In the genomic region with DNA sequence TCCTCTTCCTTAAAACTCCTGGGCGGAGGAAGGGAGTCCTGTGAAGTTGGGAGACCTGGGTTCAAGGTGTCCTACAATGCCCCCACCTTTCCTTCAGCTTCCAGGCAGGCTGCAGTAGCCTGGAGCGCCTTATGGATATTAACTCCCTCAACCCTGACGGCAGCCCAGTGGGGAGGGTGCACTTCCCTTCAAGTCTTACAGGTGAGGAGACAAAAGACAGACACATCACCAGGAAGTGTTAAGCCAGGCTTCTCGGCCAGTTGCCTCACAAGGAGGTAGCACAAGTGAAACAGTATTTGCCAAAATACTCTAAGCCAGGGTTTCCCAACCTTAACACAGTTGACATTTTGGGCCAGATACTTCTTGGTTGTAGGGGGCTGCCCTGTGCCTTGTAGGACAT, we compare ENCODE assay signal across 19 cellular contexts. TPM values are rescaled to one million over a fixed set of nuclear protein-coding genes. Genes with fewer than 3 reads are reported as not detected.
DNase-seq lines count a peak whose midpoint lies in the region; ATAC-seq and TF ChIP-seq lines count a peak whose summit lies in the region.
"Had no signal": no experiment of that assay in that cellular context is flagged by ENCODE, and none has a peak within 500 bp of the region (broad histone marks: within the 10 kb centered on the region; RNA-seq: fewer than 3 reads in every experiment).

No MANE protein-coding gene starts in this region.

- peak; percentile 30 for DNase-seq in ELF-1 (ENCODE audit: low read depth, low spot score)
- peak; percentile 39 for DNase-seq in Karpas-422
- peak; percentile 57 for DNase-seq in islet precursor cell
- DNase-seq in spleen, result peak; percentile 14
- no peak for DNase-seq in activated CD8-positive, alpha-beta T cell treated with anti-CD3 and anti-CD28 coated beads, Interleukin-2, amount 10 ng/mL, durations not matched to agents 7 days and 5 days
- DNase-seq: BE2C; CD4-positive, CD25-positive, alpha-beta regulatory T cell; DMS79; KG1; NCI-H1105; NCI-H146; NCI-H2029; NCI-H226; NCI-H510A treated with DMSO at 0.1 percent for 48 hours; NCI-H748 treated with DMSO at 0.1 percent for 48 hours; SIG-M5; SK-N-SH had no signal

- no peak overlapping the region for H2AFZ ChIP-seq in Karpas-422 (ENCODE audit: low read length)

- H3K9me3 ChIP-seq in Karpas-422 (ENCODE audit: low read length) (no peaks in the 10 kb centered on the region), spleen (no peaks in the 10 kb centered on the region)
- H3K9me3 ChIP-seq: BE2C, SK-N-SH had no signal

- H4K20me1 ChIP-seq in Karpas-422 (ENCODE audit: insufficient read depth, low read depth, low read length), result no peaks in the 10 kb centered on the region

- H3K27ac ChIP-seq in Karpas-422 (ENCODE audit: low read length), result no peak overlapping the region
- no peak overlapping the region for H3K27ac ChIP-seq in spleen

- 57 to 71% (median 64%) methylated on average over 4 of the region's 4 CpGs for WGBS in spleen, 5 donors

- POLR2A ChIA-PET in activated CD8-positive, alpha-beta T cell treated with anti-CD3 and anti-CD28 coated beads, Interleukin-2, amount 10 ng/mL, durations not matched to agents 7 days and 5 days (lab: Charles Lee), result interaction anchor here (1.9 kb wide), 1 partner anchor 9 kb away, joined by 7 read pairs; no protein-coding TSS in a partner anchor

- CTCF ChIA-PET in activated CD8-positive, alpha-beta T cell treated with anti-CD3 and anti-CD28 coated beads, Interleukin-2, amount 10 ng/mL, durations not matched to agents 7 days and 5 days (lab: Charles Lee), result no interaction called here

- no peaks in the 10 kb centered on the region for H3K9me3 Mint-ChIP-seq in activated CD8-positive, alpha-beta T cell treated with anti-CD3 and anti-CD28 coated beads, Interleukin-2, amount 10 ng/mL, durations not matched to agents 7 days and 5 days (ENCODE audit: insufficient read depth)

- no peak overlapping the region for H3K27ac Mint-ChIP-seq in activated CD8-positive, alpha-beta T cell treated with anti-CD3 and anti-CD28 coated beads, Interleukin-2, amount 10 ng/mL, durations not matched to agents 7 days and 5 days
- H3K27ac Mint-ChIP-seq: CD4-positive, CD25-positive, alpha-beta regulatory T cell had no signal

- no peak for ATAC-seq in activated CD8-positive, alpha-beta T cell treated with anti-CD3 and anti-CD28 coated beads, Interleukin-2, amount 10 ng/mL, durations not matched to agents 7 days and 5 days
- no peak for ATAC-seq in GM21825 (IDR thresholded peaks at IDR 0.05; ENCODE audit: unreplicated experiment)
- ATAC-seq in HG02610 (IDR thresholded peaks at IDR 0.05; ENCODE audit: unreplicated experiment), result no peak

- peak overlapping the region; percentile 6 for H3K4me2 ChIP-seq in Karpas-422 (ENCODE audit: low read depth, low read length, poor library complexity, severe bottlenecking)
- H3K4me2 ChIP-seq: SK-N-SH had no signal

- no peaks in the 10 kb centered on the region for H3K36me3 ChIP-seq in Karpas-422 (ENCODE audit: insufficient read depth, low read length)
- no peaks in the 10 kb centered on the region for H3K36me3 ChIP-seq in spleen
- H3K36me3 ChIP-seq: BE2C had no signal

- no peak for TF ChIP-seq CTCF in spleen (IDR thresholded peaks at IDR 0.05 in 8 of 11, conservative IDR thresholded peaks at IDR 0.05 in 3 of 11)

- H3K4me1 ChIP-seq in Karpas-422 (ENCODE audit: low read length), result peaks cover 39% of the 10 kb centered on the region
- H3K4me1 ChIP-seq in spleen, result peaks cover 10 to 40% (median 28%) of the 10 kb centered on the region in 6 donors

- H3K9me2 ChIP-seq in Karpas-422 (replicated peaks; ENCODE audit: insufficient read depth, low read length), result no peaks in the 10 kb centered on the region
- H3K9me2 ChIP-seq: SK-N-SH had no signal

- no peak for TF ChIP-seq POLR2A in spleen (IDR thresholded peaks at IDR 0.05)

- intact Hi-C loops in spleen (cut with DNase I; ENCODE audit: low total_unique reads), result no loop called here

- no peak overlapping the region for H3K4me3 Mint-ChIP-seq in activated CD8-positive, alpha-beta T cell treated with anti-CD3 and anti-CD28 coated beads, Interleukin-2, amount 10 ng/mL, durations not matched to agents 7 days and 5 days

- H3K79me2 ChIP-seq in Karpas-422 (ENCODE audit: low read length), result no peaks in the 10 kb centered on the region

- H3K9ac ChIP-seq in Karpas-422 (ENCODE audit: low read length), result no peak overlapping the region
- H3K9ac ChIP-seq: SK-N-SH had no signal

- no peaks in the 10 kb centered on the region for H3K36me3 Mint-ChIP-seq in activated CD8-positive, alpha-beta T cell treated with anti-CD3 and anti-CD28 coated beads, Interleukin-2, amount 10 ng/mL, durations not matched to agents 7 days and 5 days (ENCODE audit: low read depth)

- peaks cover 31% of the 10 kb centered on the region for H3K27me3 Mint-ChIP-seq in activated CD8-positive, alpha-beta T cell treated with anti-CD3 and anti-CD28 coated beads, Interleukin-2, amount 10 ng/mL, durations not matched to agents 7 days and 5 days (ENCODE audit: low read depth)

- no peak overlapping the region for H3K4me3 ChIP-seq in Karpas-422 (ENCODE audit: low read length)
- no peak overlapping the region for H3K4me3 ChIP-seq in spleen

- H3K4me1 Mint-ChIP-seq in activated CD8-positive, alpha-beta T cell treated with anti-CD3 and anti-CD28 coated beads, Interleukin-2, amount 10 ng/mL, durations not matched to agents 7 days and 5 days (ENCODE audit: low read depth), result peaks cover 13% of the 10 kb centered on the region

- H3K27me3 ChIP-seq in Karpas-422 (ENCODE audit: low read length) (no peaks in the 10 kb centered on the region), spleen (replicated peaks in 1 of 7) (peaks cover 0 to 26% (median 11%) of the 10 kb centered on the region in 7 donors)

RNA-seq across cellular contexts. Expression of gene TRIM7, which starts 4.2 kb away (rescaled TPM):
- 2.0 TPM in 1 of 2 replicates, not detected in the other for total RNA-seq in Karpas-422 (2014; rRNA removed; shearing (Covaris generic); ENCODE audit: low replicate concordance)
- total RNA-seq in spleen, result 1 to 10 TPM in 6 of 7 donors, under 1 TPM in 1; 0.81 to 3.9 (median 1.9) TPM
- 1 to 10 TPM; 1.0 to 1.3 (median 1.2) TPM for polyA plus RNA-seq in spleen
- 1 to 10 TPM; 1.1 to 1.5 TPM for total RNA-seq in activated CD8-positive, alpha-beta T cell treated with anti-CD3 and anti-CD28 coated beads, Interleukin-2, amount 10 ng/mL, durations not matched to agents 7 days and 5 days

RNA-seq across cellular contexts. Expression of gene TRIM41, which starts 22.3 kb away (rescaled TPM):
- total RNA-seq in Karpas-422 (2014; rRNA removed; shearing (Covaris generic); ENCODE audit: low replicate concordance), result 23.6 and 46.2 TPM in 2 replicates
- total RNA-seq in spleen, result 10 to 100 TPM; 14.3 to 34.1 (median 26.6) TPM
- polyA plus RNA-seq in spleen, result 10 to 100 TPM; 12.5 to 25.0 (median 24.1) TPM
- total RNA-seq in activated CD8-positive, alpha-beta T cell treated with anti-CD3 and anti-CD28 coated beads, Interleukin-2, amount 10 ng/mL, durations not matched to agents 7 days and 5 days, result 10 to 100 TPM; 40.0 to 44.7 TPM

RNA-seq across cellular contexts. Expression of gene RACK1, which starts 42.9 kb away (rescaled TPM):
- total RNA-seq in Karpas-422 (2014; rRNA removed; shearing (Covaris generic); ENCODE audit: low replicate concordance), result 7,026 and 7,196 TPM in 2 replicates
- total RNA-seq in spleen, result 1,000 to 10,000 TPM; 1,202 to 2,949 (median 1,651) TPM
- 1,000 to 10,000 TPM; 2,379 to 3,598 (median 2,966) TPM for polyA plus RNA-seq in spleen
- total RNA-seq in activated CD8-positive, alpha-beta T cell treated with anti-CD3 and anti-CD28 coated beads, Interleukin-2, amount 10 ng/mL, durations not matched to agents 7 days and 5 days, result 1,000 to 10,000 TPM; 1,796 to 1,942 TPM

RNA-seq across cellular contexts. Expression of gene OR2V2, which starts 53.4 kb away (rescaled TPM):
- not detected in 2 replicates for total RNA-seq in Karpas-422 (2014; rRNA removed; shearing (Covaris generic); ENCODE audit: low replicate concordance)
- total RNA-seq in spleen, result not detected
- polyA plus RNA-seq in spleen, result not detected
- not detected for total RNA-seq in activated CD8-positive, alpha-beta T cell treated with anti-CD3 and anti-CD28 coated beads, Interleukin-2, amount 10 ng/mL, durations not matched to agents 7 days and 5 days
- total RNA-seq: CD4-positive, CD25-positive, alpha-beta regulatory T cell had no signal
- polyA plus RNA-seq: CD4-positive, CD25-positive, alpha-beta regulatory T cell; SK-N-SH had no signal
